27 cellular contexts compared by ENCODE assay signal in genomic region chr6:159865226-159865920, GRCh38. TPM values are rescaled to one million over a fixed set of nuclear protein-coding genes. Genes with fewer than 3 reads are reported as not detected.
"Had no signal": no experiment of that assay in that cellular context is flagged by ENCODE, and none has a peak within 500 bp of the region (broad histone marks: within the 10 kb centered on the region; RNA-seq: fewer than 3 reads in every experiment).

No MANE protein-coding gene starts in this region.

- H3K27ac ChIP-seq: brain microvascular endothelial cell had no signal

- H3K4me3 ChIP-seq: MG63 had no signal

- H3K4me3 Mint-ChIP-seq: activated CD4-positive, alpha-beta memory T cell treated with anti-CD3 and anti-CD28 coated beads for 36 hours; activated CD4-positive, alpha-beta T cell treated with anti-CD3 and anti-CD28 coated beads, Interleukin-2, amount 10 ng/mL, durations not matched to agents 7 days and 5 days; activated naive CD4-positive, alpha-beta T cell treated with anti-CD3 and anti-CD28 coated beads for 36 hours; activated naive CD8-positive, alpha-beta T cell; activated T-helper 17 cell treated with anti-CD3 and anti-CD28 coated beads, Interleukin-2, amount 50 U/mL, for 72 hours; T-helper 17 cell had no signal

- H3K27me3 Mint-ChIP-seq: activated naive CD8-positive, alpha-beta T cell; activated T-helper 17 cell treated with anti-CD3 and anti-CD28 coated beads, Interleukin-2, amount 50 U/mL, for 72 hours had no signal

- H3K36me3 ChIP-seq: brain microvascular endothelial cell, MG63 had no signal

- ATAC-seq: activated T-helper 17 cell treated with anti-CD3 and anti-CD28 coated beads, Interleukin-2, amount 50 U/mL, for 72 hours; T-helper 17 cell had no signal

- H3K9me3 Mint-ChIP-seq: activated CD4-positive, alpha-beta memory T cell treated with anti-CD3 and anti-CD28 coated beads for 36 hours; activated CD4-positive, alpha-beta T cell treated with anti-CD3 and anti-CD28 coated beads, Interleukin-2, amount 10 ng/mL, durations not matched to agents 7 days and 5 days had no signal

- H3K27me3 ChIP-seq: brain microvascular endothelial cell had no signal

- H3K9me3 ChIP-seq: MG63 had no signal

- H3K27ac Mint-ChIP-seq: activated CD4-positive, alpha-beta memory T cell treated with anti-CD3 and anti-CD28 coated beads for 36 hours; activated CD4-positive, alpha-beta T cell treated with anti-CD3 and anti-CD28 coated beads, Interleukin-2, amount 10 ng/mL, durations not matched to agents 7 days and 5 days; activated naive CD4-positive, alpha-beta T cell treated with anti-CD3 and anti-CD28 coated beads for 36 hours; activated naive CD8-positive, alpha-beta T cell; T-helper 17 cell had no signal

- DNase-seq: activated CD4-positive, alpha-beta memory T cell treated with anti-CD3 and anti-CD28 coated beads for 36 hours; activated CD4-positive, alpha-beta T cell treated with anti-CD3 and anti-CD28 coated beads, Interleukin-2, amount 10 ng/mL, durations not matched to agents 7 days and 5 days; activated CD4-positive, CD25-positive, alpha-beta regulatory T cell; activated gamma-delta T cell; activated naive CD4-positive, alpha-beta T cell treated with anti-CD3 and anti-CD28 coated beads for 36 hours; activated T-cell treated with anti-CD3 and anti-CD28 coated beads for 4 hours; activated T-cell treated with anti-CD3 and anti-CD28 coated beads, Interleukin-2, amount 50 U/mL, for 48 hours; brain microvascular endothelial cell; cerebellar nuclear complex; MG63; MV-4-11; NCI-H1092 treated with DMSO at 0.1 percent for 48 hours; NCI-H1417 treated with DMSO at 0.1 percent for 48 hours; NCI-H187; NCI-H2081 treated with DMSO at 0.1 percent for 48 hours; NCI-H2171; NCI-H2227 treated with DMSO at 0.1 percent for 48 hours; NCI-H446 treated with DMSO at 0.1 percent for 48 hours; NCI-H526 treated with DMSO at 0.1 percent for 48 hours; NCI-H82; SIG-M5; T-helper 17 cell; T-helper 9 cell had no signal

- H3K36me3 Mint-ChIP-seq: activated CD4-positive, alpha-beta memory T cell treated with anti-CD3 and anti-CD28 coated beads for 36 hours; activated naive CD8-positive, alpha-beta T cell had no signal

RNA-seq across cellular contexts. Expression of gene MAS1, which starts 25.4 kb away (rescaled TPM):
- total RNA-seq: activated CD4-positive, alpha-beta memory T cell treated with anti-CD3 and anti-CD28 coated beads for 36 hours; activated CD4-positive, alpha-beta T cell treated with anti-CD3 and anti-CD28 coated beads, Interleukin-2, amount 10 ng/mL, durations not matched to agents 7 days and 5 days; activated CD8-positive, alpha-beta memory T cell treated with anti-CD3 and anti-CD28 coated beads for 36 hours; activated naive CD4-positive, alpha-beta T cell treated with anti-CD3 and anti-CD28 coated beads for 36 hours; activated T-helper 17 cell treated with anti-CD3 and anti-CD28 coated beads, Interleukin-2, amount 50 U/mL, for 72 hours; RPMI7951; T-helper 17 cell had no signal
